Comparison of ENCODE assay signal across 2 cellular contexts in the genomic region with DNA sequence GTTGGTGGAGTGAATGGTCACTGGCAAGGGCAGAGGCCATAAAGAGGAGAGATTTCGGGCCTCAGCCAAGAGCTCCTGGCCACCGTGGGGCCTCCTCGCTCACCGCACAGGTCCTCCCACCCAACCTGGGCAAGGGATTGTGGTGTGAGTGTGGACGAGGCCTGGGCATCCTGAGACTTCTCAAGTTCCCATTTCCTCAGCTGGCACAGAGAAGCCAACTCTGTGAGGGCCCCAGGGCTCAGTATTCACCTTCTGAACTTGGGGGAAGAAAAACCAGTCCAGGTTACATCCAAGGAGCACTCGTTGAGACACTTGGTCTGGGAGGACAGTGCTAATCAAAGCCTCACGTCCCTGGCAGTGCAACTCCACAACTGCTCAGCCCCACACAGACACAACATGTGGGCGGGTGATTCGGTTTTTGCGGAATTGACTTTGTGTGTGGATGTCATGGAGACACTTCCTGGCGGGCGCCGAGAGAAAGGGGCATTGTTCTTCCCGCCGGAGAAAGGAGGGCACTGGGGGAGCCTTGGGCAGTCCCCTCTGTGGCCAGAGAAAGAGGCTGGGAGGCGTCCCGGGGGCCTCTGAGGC.
TF ChIP-seq lines count a peak whose summit lies in the region.

No MANE protein-coding gene starts in this region.

TF ChIP-seq in SK-N-SH, 30 proteins besides CTCF, POLR2A, EP300 and RAD21 (continued from another document):
- TF ChIP-seq, protein P1, sequence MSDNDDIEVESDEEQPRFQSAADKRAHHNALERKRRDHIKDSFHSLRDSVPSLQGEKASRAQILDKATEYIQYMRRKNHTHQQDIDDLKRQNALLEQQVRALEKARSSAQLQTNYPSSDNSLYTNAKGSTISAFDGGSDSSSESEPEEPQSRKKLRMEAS (IDR thresholded peaks at IDR 0.05; ENCODE audit: low read depth) = no peak

TF ChIP-seq in HepG2, 621 proteins besides CTCF, POLR2A, EP300 and RAD21 (continued from another document and continues in another):
- TF ChIP-seq, protein P2, sequence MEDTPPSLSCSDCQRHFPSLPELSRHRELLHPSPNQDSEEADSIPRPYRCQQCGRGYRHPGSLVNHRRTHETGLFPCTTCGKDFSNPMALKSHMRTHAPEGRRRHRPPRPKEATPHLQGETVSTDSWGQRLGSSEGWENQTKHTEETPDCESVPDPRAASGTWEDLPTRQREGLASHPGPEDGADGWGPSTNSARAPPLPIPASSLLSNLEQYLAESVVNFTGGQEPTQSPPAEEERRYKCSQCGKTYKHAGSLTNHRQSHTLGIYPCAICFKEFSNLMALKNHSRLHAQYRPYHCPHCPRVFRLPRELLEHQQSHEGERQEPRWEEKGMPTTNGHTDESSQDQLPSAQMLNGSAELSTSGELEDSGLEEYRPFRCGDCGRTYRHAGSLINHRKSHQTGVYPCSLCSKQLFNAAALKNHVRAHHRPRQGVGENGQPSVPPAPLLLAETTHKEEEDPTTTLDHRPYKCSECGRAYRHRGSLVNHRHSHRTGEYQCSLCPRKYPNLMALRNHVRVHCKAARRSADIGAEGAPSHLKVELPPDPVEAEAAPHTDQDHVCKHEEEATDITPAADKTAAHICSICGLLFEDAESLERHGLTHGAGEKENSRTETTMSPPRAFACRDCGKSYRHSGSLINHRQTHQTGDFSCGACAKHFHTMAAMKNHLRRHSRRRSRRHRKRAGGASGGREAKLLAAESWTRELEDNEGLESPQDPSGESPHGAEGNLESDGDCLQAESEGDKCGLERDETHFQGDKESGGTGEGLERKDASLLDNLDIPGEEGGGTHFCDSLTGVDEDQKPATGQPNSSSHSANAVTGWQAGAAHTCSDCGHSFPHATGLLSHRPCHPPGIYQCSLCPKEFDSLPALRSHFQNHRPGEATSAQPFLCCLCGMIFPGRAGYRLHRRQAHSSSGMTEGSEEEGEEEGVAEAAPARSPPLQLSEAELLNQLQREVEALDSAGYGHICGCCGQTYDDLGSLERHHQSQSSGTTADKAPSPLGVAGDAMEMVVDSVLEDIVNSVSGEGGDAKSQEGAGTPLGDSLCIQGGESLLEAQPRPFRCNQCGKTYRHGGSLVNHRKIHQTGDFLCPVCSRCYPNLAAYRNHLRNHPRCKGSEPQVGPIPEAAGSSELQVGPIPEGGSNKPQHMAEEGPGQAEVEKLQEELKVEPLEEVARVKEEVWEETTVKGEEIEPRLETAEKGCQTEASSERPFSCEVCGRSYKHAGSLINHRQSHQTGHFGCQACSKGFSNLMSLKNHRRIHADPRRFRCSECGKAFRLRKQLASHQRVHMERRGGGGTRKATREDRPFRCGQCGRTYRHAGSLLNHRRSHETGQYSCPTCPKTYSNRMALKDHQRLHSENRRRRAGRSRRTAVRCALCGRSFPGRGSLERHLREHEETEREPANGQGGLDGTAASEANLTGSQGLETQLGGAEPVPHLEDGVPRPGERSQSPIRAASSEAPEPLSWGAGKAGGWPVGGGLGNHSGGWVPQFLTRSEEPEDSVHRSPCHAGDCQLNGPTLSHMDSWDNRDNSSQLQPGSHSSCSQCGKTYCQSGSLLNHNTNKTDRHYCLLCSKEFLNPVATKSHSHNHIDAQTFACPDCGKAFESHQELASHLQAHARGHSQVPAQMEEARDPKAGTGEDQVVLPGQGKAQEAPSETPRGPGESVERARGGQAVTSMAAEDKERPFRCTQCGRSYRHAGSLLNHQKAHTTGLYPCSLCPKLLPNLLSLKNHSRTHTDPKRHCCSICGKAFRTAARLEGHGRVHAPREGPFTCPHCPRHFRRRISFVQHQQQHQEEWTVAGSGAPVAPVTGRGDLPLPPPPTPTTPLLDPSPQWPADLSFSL (CRISPR knock-in tag; IDR thresholded peaks at IDR 0.05) = peak; percentile 82
- peak; percentile 19; the same call in 1 of the 2 replicates for TF ChIP-seq SAP130 (CRISPR knock-in tag; IDR thresholded peaks at IDR 0.05; ENCODE audit: low read depth)
- no peak for TF ChIP-seq ZNF639 (CRISPR knock-in tag; conservative IDR thresholded peaks at IDR 0.05)
- TF ChIP-seq ZMAT3 (CRISPR knock-in tag; conservative IDR thresholded peaks at IDR 0.05) = no peak
- no peak for TF ChIP-seq SMARCC2 (IDR thresholded peaks at IDR 0.05)
- TF ChIP-seq, protein P3, sequence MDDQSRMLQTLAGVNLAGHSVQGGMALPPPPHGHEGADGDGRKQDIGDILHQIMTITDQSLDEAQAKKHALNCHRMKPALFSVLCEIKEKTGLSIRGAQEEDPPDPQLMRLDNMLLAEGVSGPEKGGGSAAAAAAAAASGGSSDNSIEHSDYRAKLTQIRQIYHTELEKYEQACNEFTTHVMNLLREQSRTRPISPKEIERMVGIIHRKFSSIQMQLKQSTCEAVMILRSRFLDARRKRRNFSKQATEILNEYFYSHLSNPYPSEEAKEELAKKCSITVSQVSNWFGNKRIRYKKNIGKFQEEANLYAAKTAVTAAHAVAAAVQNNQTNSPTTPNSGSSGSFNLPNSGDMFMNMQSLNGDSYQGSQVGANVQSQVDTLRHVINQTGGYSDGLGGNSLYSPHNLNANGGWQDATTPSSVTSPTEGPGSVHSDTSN (CRISPR knock-in tag; IDR thresholded peaks at IDR 0.05; ENCODE audit: borderline replicate concordance) = no peak
- no peak for TF ChIP-seq SNAPC5 (CRISPR knock-in tag; IDR thresholded peaks at IDR 0.05; ENCODE audit: borderline replicate concordance)
- no peak for TF ChIP-seq ZNF34 (CRISPR knock-in tag; IDR thresholded peaks at IDR 0.05; ENCODE audit: borderline replicate concordance)
- no peak for TF ChIP-seq TRIM24 (CRISPR knock-in tag; IDR thresholded peaks at IDR 0.05)
- TF ChIP-seq, protein P4, sequence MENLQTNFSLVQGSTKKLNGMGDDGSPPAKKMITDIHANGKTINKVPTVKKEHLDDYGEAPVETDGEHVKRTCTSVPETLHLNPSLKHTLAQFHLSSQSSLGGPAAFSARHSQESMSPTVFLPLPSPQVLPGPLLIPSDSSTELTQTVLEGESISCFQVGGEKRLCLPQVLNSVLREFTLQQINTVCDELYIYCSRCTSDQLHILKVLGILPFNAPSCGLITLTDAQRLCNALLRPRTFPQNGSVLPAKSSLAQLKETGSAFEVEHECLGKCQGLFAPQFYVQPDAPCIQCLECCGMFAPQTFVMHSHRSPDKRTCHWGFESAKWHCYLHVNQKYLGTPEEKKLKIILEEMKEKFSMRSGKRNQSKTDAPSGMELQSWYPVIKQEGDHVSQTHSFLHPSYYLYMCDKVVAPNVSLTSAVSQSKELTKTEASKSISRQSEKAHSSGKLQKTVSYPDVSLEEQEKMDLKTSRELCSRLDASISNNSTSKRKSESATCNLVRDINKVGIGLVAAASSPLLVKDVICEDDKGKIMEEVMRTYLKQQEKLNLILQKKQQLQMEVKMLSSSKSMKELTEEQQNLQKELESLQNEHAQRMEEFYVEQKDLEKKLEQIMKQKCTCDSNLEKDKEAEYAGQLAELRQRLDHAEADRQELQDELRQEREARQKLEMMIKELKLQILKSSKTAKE (CRISPR knock-in tag; IDR thresholded peaks at IDR 0.05; ENCODE audit: borderline replicate concordance) = 0 out of 2 replicates have a peak, but pooled peaks have one; percentile 31
- TF ChIP-seq ZNF280B (CRISPR knock-in tag; IDR thresholded peaks at IDR 0.05; ENCODE audit: borderline replicate concordance) = no peak
- TF ChIP-seq JUN (CRISPR knock-in tag; IDR thresholded peaks at IDR 0.05) = no peak
- TF ChIP-seq SIN3A (IDR thresholded peaks at IDR 0.05; ENCODE audit: borderline replicate concordance, low read depth, low read length) = no peak
- no peak for TF ChIP-seq ZNF205 (CRISPR knock-in tag; IDR thresholded peaks at IDR 0.05)
- no peak for TF ChIP-seq ZNF552 (CRISPR knock-in tag; IDR thresholded peaks at IDR 0.05; ENCODE audit: borderline replicate concordance)
- TF ChIP-seq, protein P5, sequence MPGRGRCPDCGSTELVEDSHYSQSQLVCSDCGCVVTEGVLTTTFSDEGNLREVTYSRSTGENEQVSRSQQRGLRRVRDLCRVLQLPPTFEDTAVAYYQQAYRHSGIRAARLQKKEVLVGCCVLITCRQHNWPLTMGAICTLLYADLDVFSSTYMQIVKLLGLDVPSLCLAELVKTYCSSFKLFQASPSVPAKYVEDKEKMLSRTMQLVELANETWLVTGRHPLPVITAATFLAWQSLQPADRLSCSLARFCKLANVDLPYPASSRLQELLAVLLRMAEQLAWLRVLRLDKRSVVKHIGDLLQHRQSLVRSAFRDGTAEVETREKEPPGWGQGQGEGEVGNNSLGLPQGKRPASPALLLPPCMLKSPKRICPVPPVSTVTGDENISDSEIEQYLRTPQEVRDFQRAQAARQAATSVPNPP (CRISPR knock-in tag; IDR thresholded peaks at IDR 0.05) = no peak
- TF ChIP-seq ZFAT (CRISPR knock-in tag; conservative IDR thresholded peaks at IDR 0.05) = no peak
- TF ChIP-seq ZFP1 (CRISPR knock-in tag; IDR thresholded peaks at IDR 0.05) = no peak
- TF ChIP-seq MLXIP (CRISPR knock-in tag; IDR thresholded peaks at IDR 0.05; ENCODE audit: borderline replicate concordance) = no peak
- TF ChIP-seq ZSCAN29 (CRISPR knock-in tag; conservative IDR thresholded peaks at IDR 0.05) = no peak
- TF ChIP-seq IRF2 (CRISPR knock-in tag; IDR thresholded peaks at IDR 0.05) = no peak
- TF ChIP-seq IKZF1 (IDR thresholded peaks at IDR 0.05) = no peak
- no peak for TF ChIP-seq ZNF598 (CRISPR knock-in tag; IDR thresholded peaks at IDR 0.05; ENCODE audit: borderline replicate concordance)
- no peak for TF ChIP-seq ZMYM3 (CRISPR knock-in tag; IDR thresholded peaks at IDR 0.05)
- TF ChIP-seq RAD51 (IDR thresholded peaks at IDR 0.05; ENCODE audit: borderline replicate concordance) = no peak
- no peak for TF ChIP-seq ZNF136 (CRISPR knock-in tag; IDR thresholded peaks at IDR 0.05; ENCODE audit: low read depth)
- TF ChIP-seq ZNF263 (CRISPR knock-in tag; IDR thresholded peaks at IDR 0.05) = peak; percentile 56; the same call in 1 of the 2 replicates
- TF ChIP-seq, protein P6, sequence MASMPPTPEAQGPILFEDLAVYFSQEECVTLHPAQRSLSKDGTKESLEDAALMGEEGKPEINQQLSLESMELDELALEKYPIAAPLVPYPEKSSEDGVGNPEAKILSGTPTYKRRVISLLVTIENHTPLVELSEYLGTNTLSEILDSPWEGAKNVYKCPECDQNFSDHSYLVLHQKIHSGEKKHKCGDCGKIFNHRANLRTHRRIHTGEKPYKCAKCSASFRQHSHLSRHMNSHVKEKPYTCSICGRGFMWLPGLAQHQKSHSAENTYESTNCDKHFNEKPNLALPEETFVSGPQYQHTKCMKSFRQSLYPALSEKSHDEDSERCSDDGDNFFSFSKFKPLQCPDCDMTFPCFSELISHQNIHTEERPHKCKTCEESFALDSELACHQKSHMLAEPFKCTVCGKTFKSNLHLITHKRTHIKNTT (CRISPR knock-in tag; IDR thresholded peaks at IDR 0.05) = no peak
- TF ChIP-seq ZNF24 (IDR thresholded peaks at IDR 0.05) = no peak
- TF ChIP-seq JARID2 (CRISPR knock-in tag; IDR thresholded peaks at IDR 0.05; ENCODE audit: insufficient replicate concordance) = no peak
- no peak for TF ChIP-seq ZNF292 (CRISPR knock-in tag; IDR thresholded peaks at IDR 0.05; ENCODE audit: borderline replicate concordance, low read depth)
- no peak for TF ChIP-seq STAG1 (CRISPR knock-in tag; IDR thresholded peaks at IDR 0.05)
- TF ChIP-seq, protein P7, sequence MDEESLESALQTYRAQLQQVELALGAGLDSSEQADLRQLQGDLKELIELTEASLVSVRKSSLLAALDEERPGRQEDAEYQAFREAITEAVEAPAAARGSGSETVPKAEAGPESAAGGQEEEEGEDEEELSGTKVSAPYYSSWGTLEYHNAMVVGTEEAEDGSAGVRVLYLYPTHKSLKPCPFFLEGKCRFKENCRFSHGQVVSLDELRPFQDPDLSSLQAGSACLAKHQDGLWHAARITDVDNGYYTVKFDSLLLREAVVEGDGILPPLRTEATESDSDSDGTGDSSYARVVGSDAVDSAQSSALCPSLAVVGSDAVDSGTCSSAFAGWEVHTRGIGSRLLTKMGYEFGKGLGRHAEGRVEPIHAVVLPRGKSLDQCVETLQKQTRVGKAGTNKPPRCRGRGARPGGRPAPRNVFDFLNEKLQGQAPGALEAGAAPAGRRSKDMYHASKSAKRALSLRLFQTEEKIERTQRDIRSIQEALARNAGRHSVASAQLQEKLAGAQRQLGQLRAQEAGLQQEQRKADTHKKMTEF (CRISPR knock-in tag; IDR thresholded peaks at IDR 0.05) = no peak
- TF ChIP-seq ATRX (CRISPR knock-in tag; IDR thresholded peaks at IDR 0.05; ENCODE audit: borderline replicate concordance) = no peak
- TF ChIP-seq BRD4 (CRISPR knock-in tag; IDR thresholded peaks at IDR 0.05) = no peak
- no peak for TF ChIP-seq ZNF337 (CRISPR knock-in tag; IDR thresholded peaks at IDR 0.05; ENCODE audit: borderline replicate concordance, low read depth)
- no peak for TF ChIP-seq FOXP1 (IDR thresholded peaks at IDR 0.05)
- TF ChIP-seq FOXP1 (CRISPR knock-in tag; IDR thresholded peaks at IDR 0.05) = no peak
